ENCODE assay signal across 8 cellular contexts in the genomic region with DNA sequence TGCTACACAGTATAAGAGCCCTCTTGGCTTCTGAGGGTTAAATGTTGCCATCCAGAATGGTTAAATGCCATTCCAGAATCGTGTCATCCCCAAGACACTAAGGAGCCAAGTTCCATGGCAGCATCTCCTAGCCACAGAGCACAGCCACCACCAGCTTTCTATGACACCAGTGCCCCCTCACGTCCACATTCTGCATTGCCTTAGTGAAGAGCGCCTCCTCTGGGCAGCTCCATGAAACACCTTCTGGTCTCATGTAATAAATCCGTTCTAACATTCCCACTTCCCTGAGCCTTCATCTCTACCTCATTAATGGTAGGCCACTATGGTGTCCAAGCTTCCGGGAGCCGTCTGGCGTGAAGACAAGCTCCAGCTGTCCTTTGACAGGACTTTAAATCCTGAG. TPM values are rescaled to one million over a fixed set of nuclear protein-coding genes. Genes with fewer than 3 reads are reported as not detected.
DNase-seq lines count a peak whose midpoint lies in the region; ATAC-seq lines count a peak whose summit lies in the region.

No MANE protein-coding gene starts in this region.

- no peaks in the 10 kb centered on the region for H3K36me3 Mint-ChIP-seq in activated naive CD4-positive, alpha-beta T cell treated with anti-CD3 and anti-CD28 coated beads, Interleukin-2, amount 10 ng/mL, durations not matched to agents 7 days and 5 days

- H3K4me1 Mint-ChIP-seq in activated naive CD4-positive, alpha-beta T cell treated with anti-CD3 and anti-CD28 coated beads, Interleukin-2, amount 10 ng/mL, durations not matched to agents 7 days and 5 days = no peaks in the 10 kb centered on the region

- H3K4me3 Mint-ChIP-seq in activated naive CD4-positive, alpha-beta T cell treated with anti-CD3 and anti-CD28 coated beads, Interleukin-2, amount 10 ng/mL, durations not matched to agents 7 days and 5 days = no peak overlapping the region

- CTCF ChIA-PET in activated naive CD4-positive, alpha-beta T cell treated with anti-CD3 and anti-CD28 coated beads, Interleukin-2, amount 10 ng/mL, durations not matched to agents 7 days and 5 days (lab: Charles Lee) = interaction anchor here (0.6 to 2.1 kb wide), 5 partner anchors 8 to 406 kb away, joined by 3 to 4 read pairs (median 3); a partner anchor contains a TSS

- no peaks in the 10 kb centered on the region for H3K27me3 Mint-ChIP-seq in activated naive CD4-positive, alpha-beta T cell treated with anti-CD3 and anti-CD28 coated beads, Interleukin-2, amount 10 ng/mL, durations not matched to agents 7 days and 5 days

- ATAC-seq in GM19372 (IDR thresholded peaks at IDR 0.05; ENCODE audit: low read depth, unreplicated experiment) (peak; percentile 54), left ventricle myocardium superior (peak; percentile 52), GM18868 (IDR thresholded peaks at IDR 0.05; ENCODE audit: unreplicated experiment) (no peak)

- H3K9me3 Mint-ChIP-seq in activated naive CD4-positive, alpha-beta T cell treated with anti-CD3 and anti-CD28 coated beads, Interleukin-2, amount 10 ng/mL, durations not matched to agents 7 days and 5 days = no peaks in the 10 kb centered on the region

- no peak overlapping the region for H3K27ac Mint-ChIP-seq in activated naive CD4-positive, alpha-beta T cell treated with anti-CD3 and anti-CD28 coated beads, Interleukin-2, amount 10 ng/mL, durations not matched to agents 7 days and 5 days

- intact Hi-C loops in left ventricle myocardium superior (cut with micrococcal nuclease) = no loop called here
- intact Hi-C loops in posterior vena cava (cut with DNase I) = no loop called here

- DNase-seq in AML-193 (lab: John Stamatoyannopoulos, UW) = peak; percentile 74 to 75
- peak; percentile 56 to 84 for DNase-seq in NOMO-1 (lab: John Stamatoyannopoulos, UW; ENCODE audit: unreplicated experiment in 2 of 2)
- peak; percentile 61 for DNase-seq in activated naive CD4-positive, alpha-beta T cell treated with anti-CD3 and anti-CD28 coated beads, Interleukin-2, amount 10 ng/mL, durations not matched to agents 7 days and 5 days
- no peak for DNase-seq in left ventricle myocardium superior
- peak; percentile 8 for DNase-seq in stimulated activated CD4-positive, alpha-beta T cell treated with anti-CD3 and anti-CD28 coated beads, Interleukin-12 subunit alpha, Interleukin-12 subunit beta, amount 100 ng/mL, for 4 hours
- DNase-seq in posterior vena cava (ENCODE audit: low spot score) = no peak

RNA-seq across cellular contexts. Expression of a gene that starts 12.4 kb away (rescaled TPM):
- total RNA-seq in left ventricle myocardium superior = not detected
- not detected for total RNA-seq in posterior vena cava

RNA-seq across cellular contexts. Expression of a gene that starts 30.4 kb away (rescaled TPM):
- total RNA-seq in left ventricle myocardium superior (465 TPM), posterior vena cava (100 to 1,000 TPM; 525 to 591 TPM)

RNA-seq across cellular contexts. Expression of a gene that starts 44.9 kb away (rescaled TPM):
- total RNA-seq in left ventricle myocardium superior (230 TPM), posterior vena cava (100 to 1,000 TPM; 345 to 404 TPM)

Comparison
In these comparisons a context has a peak if more than half of its experiments do, and no peak if none do; other contexts are left out.
1. DNase-seq: peak in AML-193 (2 of 2), NOMO-1 (2 of 2), activated naive CD4-positive, alpha-beta T cell treated with anti-CD3 and anti-CD28 coated beads, Interleukin-2, amount 10 ng/mL, durations not matched to agents 7 days and 5 days (single experiment) and stimulated activated CD4-positive, alpha-beta T cell treated with anti-CD3 and anti-CD28 coated beads, Interleukin-12 subunit alpha, Interleukin-12 subunit beta, amount 100 ng/mL, for 4 hours (single experiment); none in left ventricle myocardium superior (single experiment) and posterior vena cava (single experiment).